In genomic region chr9:91720746-91721705, GRCh38 we compare ENCODE assay signal across 14 cellular contexts.
DNase-seq lines count a peak whose midpoint lies in the region; ATAC-seq and TF ChIP-seq lines count a peak whose summit lies in the region.
"Had no signal": no experiment of that assay in that cellular context is flagged by ENCODE, and none has a peak within 500 bp of the region (broad histone marks: within the 10 kb centered on the region; RNA-seq: fewer than 3 reads in every experiment).

No MANE protein-coding gene starts in this region.

- H3K4me2 ChIP-seq in GM23248 (ENCODE audit: unreplicated experiment) = no peak overlapping the region

- H3K27me3 ChIP-seq in upper lobe of left lung = no peaks in the 10 kb centered on the region
- H3K27me3 ChIP-seq in GM23248 (replicated peaks; ENCODE audit: insufficient read depth) = no peaks in the 10 kb centered on the region
- H3K27me3 ChIP-seq: cardiac muscle cell, foreskin keratinocyte had no signal

- H3K36me3 ChIP-seq in upper lobe of left lung (no peaks in the 10 kb centered on the region), GM23248 (ENCODE audit: low read depth) (no peaks in the 10 kb centered on the region)

- peaks cover 0 to 8% of the 10 kb centered on the region in 2 donors for H3K36me3 Mint-ChIP-seq in naive B cell

- no peak overlapping the region for H3K27ac ChIP-seq in upper lobe of left lung
- H3K27ac ChIP-seq in GM23248 = no peak overlapping the region
- H3K27ac ChIP-seq: cardiac muscle cell had no signal

- H2AFZ ChIP-seq in GM23248 = no peak overlapping the region

- H3K4me3 Mint-ChIP-seq in naive B cell = peak overlapping the region in 6 of 8 donors; percentile 9 to 51 (median 20)
- H3K4me3 Mint-ChIP-seq: mesothelial cell of epicardium; T-helper 1 cell treated with Interleukin-12 subunit alpha and Interleukin-12 subunit beta and Interleukin-4 antibody, amounts not matched to agents 30 μg/mL and 1 μg/mL, for 36 hours had no signal

- in situ Hi-C loops in GM23248 (cut with MboI) = no loop called here

- H3K9me3 Mint-ChIP-seq in naive B cell = peaks cover 0 to 16% (median 7%) of the 10 kb centered on the region in 7 donors

- H3K4me1 ChIP-seq in upper lobe of left lung = no peaks in the 10 kb centered on the region
- H3K4me1 ChIP-seq in GM23248 (ENCODE audit: insufficient read depth) = no peaks in the 10 kb centered on the region

- ATAC-seq in GM18858 (IDR thresholded peaks at IDR 0.05; ENCODE audit: unreplicated experiment) = peak; percentile 67
- ATAC-seq in HG02678 (IDR thresholded peaks at IDR 0.05; ENCODE audit: unreplicated experiment) = peak; percentile 83
- peak; percentile 93 to 94 for ATAC-seq in naive B cell (ENCODE audit: low read depth in 2 of 2)
- ATAC-seq in HG03139 (IDR thresholded peaks at IDR 0.05; ENCODE audit: unreplicated experiment) = no peak
- no peak for ATAC-seq in upper lobe of left lung (ENCODE audit: low FRiP score in 2 of 2)

- peaks cover 0 to 20% (median 12%) of the 10 kb centered on the region in 3 donors for H3K4me1 Mint-ChIP-seq in naive B cell
- H3K4me1 Mint-ChIP-seq: mesothelial cell of epicardium had no signal

- 57 to 69% methylated on average over 16 of the region's 16 CpGs for WGBS in upper lobe of left lung, 2 donors
- 78 to 85% methylated on average over 16 of the region's 16 CpGs for WGBS in GM23248 (ENCODE audit: low coverage in 1 of 2, low lambda C conversion rate in 2 of 2, missing lambda C conversion rate in 2 of 2), 2 experiments

- H3F3A ChIP-seq in GM23248 (ENCODE audit: insufficient read depth) = peaks cover 10% of the 10 kb centered on the region; the same call in 1 of the 2 replicates

- H3K9ac ChIP-seq in GM23248 = no peak overlapping the region

- no peaks in the 10 kb centered on the region for H3K9me2 ChIP-seq in GM23248 (ENCODE audit: insufficient read depth)

- H3K79me2 ChIP-seq in GM23248 (ENCODE audit: insufficient read depth) = no peaks in the 10 kb centered on the region

- TF ChIP-seq EP300 in upper lobe of left lung (IDR thresholded peaks at IDR 0.05) = no peak

- no peaks in the 10 kb centered on the region for H3K9me3 ChIP-seq in upper lobe of left lung
- no peaks in the 10 kb centered on the region for H3K9me3 ChIP-seq in GM23248 (ENCODE audit: low read depth)

- no peak for TF ChIP-seq CTCF in upper lobe of left lung (IDR thresholded peaks at IDR 0.05)

- no peak for TF ChIP-seq POLR2A in upper lobe of left lung (IDR thresholded peaks at IDR 0.05)

- H4K20me1 ChIP-seq in GM23248 (ENCODE audit: insufficient read depth) = no peaks in the 10 kb centered on the region

- peak overlapping the region in 3 of 6 donors; percentile 8 to 49 (median 28) for H3K27ac Mint-ChIP-seq in naive B cell
- H3K27ac Mint-ChIP-seq: mesothelial cell of epicardium; T-helper 1 cell treated with Interleukin-12 subunit alpha and Interleukin-12 subunit beta and Interleukin-4 antibody, amounts not matched to agents 30 μg/mL and 1 μg/mL, for 36 hours had no signal

- DNase-seq in NCI-H226 = peak; percentile 1
- peak; percentile 53 for DNase-seq in naive B cell
- DNase-seq in inferior parietal cortex (ENCODE audit: extremely low spot score) = no peak
- no peak for DNase-seq in upper lobe of left lung
- DNase-seq in GM23248 = no peak
- DNase-seq: NCI-H2171 treated with DMSO at 0.1 percent for 48 hours; stimulated activated CD8-positive, alpha-beta memory T cell treated with anti-CD3 and anti-CD28 coated beads, Interleukin-4, amount 100 ng/mL, for 48 hours had no signal

- peaks cover 0 to 17% (median 7%) of the 10 kb centered on the region in 3 donors for H3K27me3 Mint-ChIP-seq in naive B cell

- H3K4me3 ChIP-seq in upper lobe of left lung = no peak overlapping the region
- no peak overlapping the region for H3K4me3 ChIP-seq in GM23248
- H3K4me3 ChIP-seq: cardiac muscle cell had no signal

Comparison
In these comparisons a context has a peak if more than half of its experiments do, and no peak if none do; other contexts are left out.
1. ATAC-seq: peak in GM18858 (single experiment), HG02678 (single experiment) and naive B cell (2 of 2); none in HG03139 (single experiment) and upper lobe of left lung (0 of 2).
2. DNase-seq: peak in NCI-H226 (single experiment) and naive B cell (single experiment); none in inferior parietal cortex (single experiment), upper lobe of left lung (0 of 2) and GM23248 (single experiment).